ENCODE assay signal across 1 cellular context in genomic region chr2:173008786-173009185, GRCh38.
TF ChIP-seq lines count a peak whose summit lies in the region.

No MANE protein-coding gene starts in this region.

TF ChIP-seq in HepG2, 621 proteins besides CTCF, POLR2A, EP300 and RAD21 (continued from another document and continues in another):
- TF ChIP-seq PCBP2 (optimal IDR thresholded peaks at IDR 0.05; ENCODE audit: low read depth, low read length, poor library complexity, severe bottlenecking) (no peak), ZFP1 (CRISPR knock-in tag; IDR thresholded peaks at IDR 0.05) (no peak), JUNB (CRISPR knock-in tag; IDR thresholded peaks at IDR 0.05; ENCODE audit: borderline replicate concordance) (no peak), ZNF792 (CRISPR knock-in tag; IDR thresholded peaks at IDR 0.05) (no peak), ZNF782 (CRISPR knock-in tag; IDR thresholded peaks at IDR 0.05; ENCODE audit: borderline replicate concordance) (no peak), ZFP91 (CRISPR knock-in tag; IDR thresholded peaks at IDR 0.05; ENCODE audit: borderline replicate concordance) (no peak), ZNF234 (CRISPR knock-in tag; conservative IDR thresholded peaks at IDR 0.05) (no peak), ZBTB10 (CRISPR knock-in tag; IDR thresholded peaks at IDR 0.05; ENCODE audit: borderline replicate concordance) (no peak), ADNP (CRISPR knock-in tag; IDR thresholded peaks at IDR 0.05) (no peak), ZNF451 (CRISPR knock-in tag; IDR thresholded peaks at IDR 0.05) (no peak), ZNF501 (CRISPR knock-in tag; IDR thresholded peaks at IDR 0.05) (no peak), ARHGAP35 (CRISPR knock-in tag; IDR thresholded peaks at IDR 0.05; ENCODE audit: borderline replicate concordance) (no peak), SOX6 (IDR thresholded peaks at IDR 0.05) (no peak), SOX6 (CRISPR knock-in tag; IDR thresholded peaks at IDR 0.05) (peak; percentile 34; the same call in 1 of the 2 replicates), ZSCAN12 (CRISPR knock-in tag; IDR thresholded peaks at IDR 0.05) (no peak), SMARCE1 (IDR thresholded peaks at IDR 0.05; ENCODE audit: borderline replicate concordance) (no peak), PTBP1 (IDR thresholded peaks at IDR 0.05; ENCODE audit: low read depth, low read length, poor library complexity, severe bottlenecking) (no peak), DRAP1 (CRISPR knock-in tag; IDR thresholded peaks at IDR 0.05) (no peak), ZGPAT (CRISPR knock-in tag; IDR thresholded peaks at IDR 0.05) (no peak), SRY (CRISPR knock-in tag; IDR thresholded peaks at IDR 0.05) (no peak), CREM (IDR thresholded peaks at IDR 0.05) (no peak), CREM (CRISPR knock-in tag; IDR thresholded peaks at IDR 0.05) (no peak), ZSCAN29 (CRISPR knock-in tag; conservative IDR thresholded peaks at IDR 0.05) (no peak), ATRX (CRISPR knock-in tag; IDR thresholded peaks at IDR 0.05; ENCODE audit: borderline replicate concordance) (no peak), HNRNPLL (IDR thresholded peaks at IDR 0.05; ENCODE audit: low read depth, low read length, poor library complexity, severe bottlenecking) (no peak), ARNTL (CRISPR knock-in tag; IDR thresholded peaks at IDR 0.05) (peak; percentile 63), YY1 (IDR thresholded peaks at IDR 0.05; ENCODE audit: insufficient read depth, insufficient replicate concordance, low read depth, low read length) (no peak), ZNF674 (CRISPR knock-in tag; IDR thresholded peaks at IDR 0.05; ENCODE audit: low read depth) (no peak), ATM (IDR thresholded peaks at IDR 0.05; ENCODE audit: borderline replicate concordance) (no peak), GFI1 (CRISPR knock-in tag; IDR thresholded peaks at IDR 0.05; ENCODE audit: borderline replicate concordance) (no peak), PAXIP1 (CRISPR knock-in tag; conservative IDR thresholded peaks at IDR 0.05) (peak; percentile 63), ZNF101 (CRISPR knock-in tag; IDR thresholded peaks at IDR 0.05; ENCODE audit: borderline replicate concordance, low read depth) (no peak), SMAD9 (CRISPR knock-in tag; IDR thresholded peaks at IDR 0.05) (no peak), MTERF4 (CRISPR knock-in tag; IDR thresholded peaks at IDR 0.05) (no peak), HOMEZ (CRISPR knock-in tag; IDR thresholded peaks at IDR 0.05; ENCODE audit: low read depth) (peak; percentile 56; the same call in 1 of the 2 replicates), ZNF660 (CRISPR knock-in tag; IDR thresholded peaks at IDR 0.05; ENCODE audit: borderline replicate concordance, low read depth) (no peak), ZSCAN25 (CRISPR knock-in tag; IDR thresholded peaks at IDR 0.05) (no peak), BCL6 (CRISPR knock-in tag; IDR thresholded peaks at IDR 0.05) (0 out of 2 replicates have a peak, but pooled peaks have one; percentile 8), REL (CRISPR knock-in tag; conservative IDR thresholded peaks at IDR 0.05) (no peak), ZNF563 (CRISPR knock-in tag; IDR thresholded peaks at IDR 0.05) (no peak), ZNF841 (CRISPR knock-in tag; IDR thresholded peaks at IDR 0.05; ENCODE audit: borderline replicate concordance) (no peak), ZNF512B (CRISPR knock-in tag; IDR thresholded peaks at IDR 0.05; ENCODE audit: borderline replicate concordance) (no peak), TEF (CRISPR knock-in tag; IDR thresholded peaks at IDR 0.05) (no peak), THAP11 (CRISPR knock-in tag; IDR thresholded peaks at IDR 0.05) (0 out of 2 replicates have a peak, but pooled peaks have one; percentile 13), SALL2 (CRISPR knock-in tag; IDR thresholded peaks at IDR 0.05) (no peak), CCDC6 (CRISPR knock-in tag; IDR thresholded peaks at IDR 0.05) (no peak), ZNF317 (CRISPR knock-in tag; IDR thresholded peaks at IDR 0.05) (no peak), ZFP36 (IDR thresholded peaks at IDR 0.05; ENCODE audit: borderline replicate concordance, low read depth, low read length, partially characterized antibody) (no peak), ZNF629 (CRISPR knock-in tag; conservative IDR thresholded peaks at IDR 0.05) (no peak), GTF2F1 (IDR thresholded peaks at IDR 0.05; ENCODE audit: low read length) (no peak), SOX13 (IDR thresholded peaks at IDR 0.05) (no peak), SOX13 (CRISPR knock-in tag; conservative IDR thresholded peaks at IDR 0.05 in 1 of 2, IDR thresholded peaks at IDR 0.05 in 1 of 2) (peak in 1 of 2 experiments; percentile 50; a peak in 1 of 4 replicates), ZNF75D (CRISPR knock-in tag; IDR thresholded peaks at IDR 0.05; ENCODE audit: borderline replicate concordance) (no peak)
